Comparison of ENCODE assay signal across 8 cellular contexts in genomic region chr1:211553549-211553948, GRCh38.
"Had no signal": no experiment of that assay in that cellular context is flagged by ENCODE, and none has a peak within 500 bp of the region (broad histone marks: within the 10 kb centered on the region; RNA-seq: fewer than 3 reads in every experiment).

No MANE protein-coding gene starts in this region.

- H3K27ac ChIP-seq: HL-60 had no signal

- H3K4me2 ChIP-seq: GM23338 had no signal

- H3K4me1 Mint-ChIP-seq: GM23338, H9, IgD-negative memory B cell had no signal

- H3K4me3 Mint-ChIP-seq: GM23338, H9, IgD-negative memory B cell had no signal

- H3K36me3 Mint-ChIP-seq: IgD-negative memory B cell had no signal

- DNase-seq: H9, HCEC 1CT had no signal

- H3K27me3 Mint-ChIP-seq: IgD-negative memory B cell had no signal

- H3K9me3 Mint-ChIP-seq: GM23338, H9, IgD-negative memory B cell had no signal

- H3K27ac Mint-ChIP-seq: GM23338, IgD-negative memory B cell had no signal

- H2AFZ ChIP-seq: GM23338 had no signal

- H3K4me3 ChIP-seq: GM23338 had no signal

- FAIRE-seq: H1, H54, HepG2 had no signal

- ATAC-seq: GM23338, HepG2 had no signal
